In the genomic region with DNA sequence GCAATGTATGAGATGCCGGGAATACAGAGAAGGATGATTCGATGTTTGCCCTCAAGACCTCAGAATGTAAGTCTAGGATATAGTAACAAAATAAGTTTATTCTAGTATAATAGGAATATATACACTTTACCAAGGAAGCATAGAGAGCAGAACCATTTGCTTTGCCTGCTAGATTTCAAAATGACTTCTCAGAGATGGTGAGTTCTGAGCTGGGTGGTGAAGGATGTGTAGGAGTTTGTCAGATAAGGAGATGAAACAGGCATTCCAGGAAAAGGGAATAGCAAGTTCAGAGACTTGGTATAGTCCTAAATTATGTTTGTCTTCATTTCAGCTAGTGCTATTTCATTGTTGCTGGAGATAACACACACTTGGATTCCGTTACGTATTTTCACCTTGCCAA, we compare ENCODE assay signal across 26 cellular contexts.
"Had no signal": no experiment of that assay in that cellular context is flagged by ENCODE, and none has a peak within 500 bp of the region (broad histone marks: within the 10 kb centered on the region; RNA-seq: fewer than 3 reads in every experiment).

No MANE protein-coding gene starts in this region.

- ATAC-seq: stimulated activated effector memory CD8-positive, alpha-beta T cell treated with anti-CD3 and anti-CD28 coated beads, Interleukin-12 subunit alpha, Interleukin-12 subunit beta, amount 100 ng/mL, for 72 hours; stimulated activated memory B cell treated with anti-CD40 and anti-IgM and Interleukin-4, amounts not matched to agents 10 μg/mL and 1 μg/mL and 100 μg/mL, for 72 hours; stimulated activated naive B cell treated with anti-CD40 and anti-IgM and Interleukin-4, amounts not matched to agents 10 μg/mL and 1 μg/mL and 100 μg/mL, for 72 hours; stimulated activated naive CD8-positive, alpha-beta T cell treated with anti-CD3 and anti-CD28 coated beads, Interleukin-15, amount 100 ng/mL, for 72 hours; stimulated activated naive CD8-positive, alpha-beta T cell treated with anti-CD3 and anti-CD28 coated beads, Interleukin-15, Interleukin-2, amounts not matched to agents 100 U/mL and 50 U/mL, for 24 hours; upper lobe of right lung had no signal

- H3K36me3 ChIP-seq: stomach, suprapubic skin, thoracic aorta, thyroid gland, tibial artery, tibial nerve, transverse colon, upper lobe of left lung, upper lobe of right lung, uterus, vagina had no signal

- H3K9me3 ChIP-seq: suprapubic skin, testis, thoracic aorta, thyroid gland, tibial artery, tibial nerve, transverse colon, upper lobe of left lung, upper lobe of right lung, uterus, vagina had no signal

- DNase-seq: stimulated activated CD4-positive, alpha-beta T cell treated with anti-CD3 and anti-CD28 coated beads, Interleukin-2, amount 100 ng/mL, for 48 hours; stimulated activated CD4-positive, alpha-beta T cell treated with anti-CD3 and anti-CD28 coated beads, Interleukin-4, amount 100 ng/mL, for 1 hour; stimulated activated CD4-positive, alpha-beta T cell treated with anti-CD3 and anti-CD28 coated beads, Interleukin-4, amount 100 ng/mL, for 24 hours; stimulated activated CD4-positive, alpha-beta T cell treated with anti-CD3 and anti-CD28 coated beads, Interleukin-4, amount 100 ng/mL, for 4 hours; stimulated activated CD8-positive, alpha-beta memory T cell treated with anti-CD3 and anti-CD28 coated beads, Interleukin-4, amount 100 ng/mL, for 48 hours; stimulated activated naive B cell treated with anti-CD40 and anti-IgM and Interleukin-4, amounts not matched to agents 10 μg/mL and 1 μg/mL and 100 μg/mL, for 72 hours; stimulated activated naive CD4-positive, alpha-beta T cell; stimulated activated naive CD4-positive, alpha-beta T cell treated with Interleukin-2 at 50 U/mL for 16 hours; stimulated activated naive CD8-positive, alpha-beta T cell treated with anti-CD3 and anti-CD28 coated beads, Interleukin-15, amount 100 ng/mL, for 72 hours; stimulated activated naive CD8-positive, alpha-beta T cell treated with anti-CD3 and anti-CD28 coated beads, Interleukin-15, Interleukin-2, amounts not matched to agents 100 U/mL and 50 U/mL, for 24 hours; stomach; substantia nigra; testis; thyroid gland; tibial artery; transverse colon; trophoblast cell; upper lobe of left lung; upper lobe of right lung; uterus had no signal

- H3K27ac ChIP-seq: stomach, suprapubic skin, testis, thoracic aorta, thyroid gland, tibial artery, tibial nerve, transverse colon, upper lobe of left lung, upper lobe of right lung, uterus, vagina had no signal

- H3K27me3 ChIP-seq: stomach, suprapubic skin, testis, thyroid gland, tibial artery, tibial nerve, transverse colon, upper lobe of left lung, upper lobe of right lung, uterus, vagina had no signal

- H3K4me3 ChIP-seq: stomach, suprapubic skin, testis, thoracic aorta, thyroid gland, tibial artery, tibial nerve, transverse colon, upper lobe of left lung, upper lobe of right lung, uterus, vagina had no signal

- H3K4me1 ChIP-seq: suprapubic skin, testis, thyroid gland, tibial artery, transverse colon, upper lobe of left lung, upper lobe of right lung, uterus, vagina had no signal
